In the genomic region with DNA sequence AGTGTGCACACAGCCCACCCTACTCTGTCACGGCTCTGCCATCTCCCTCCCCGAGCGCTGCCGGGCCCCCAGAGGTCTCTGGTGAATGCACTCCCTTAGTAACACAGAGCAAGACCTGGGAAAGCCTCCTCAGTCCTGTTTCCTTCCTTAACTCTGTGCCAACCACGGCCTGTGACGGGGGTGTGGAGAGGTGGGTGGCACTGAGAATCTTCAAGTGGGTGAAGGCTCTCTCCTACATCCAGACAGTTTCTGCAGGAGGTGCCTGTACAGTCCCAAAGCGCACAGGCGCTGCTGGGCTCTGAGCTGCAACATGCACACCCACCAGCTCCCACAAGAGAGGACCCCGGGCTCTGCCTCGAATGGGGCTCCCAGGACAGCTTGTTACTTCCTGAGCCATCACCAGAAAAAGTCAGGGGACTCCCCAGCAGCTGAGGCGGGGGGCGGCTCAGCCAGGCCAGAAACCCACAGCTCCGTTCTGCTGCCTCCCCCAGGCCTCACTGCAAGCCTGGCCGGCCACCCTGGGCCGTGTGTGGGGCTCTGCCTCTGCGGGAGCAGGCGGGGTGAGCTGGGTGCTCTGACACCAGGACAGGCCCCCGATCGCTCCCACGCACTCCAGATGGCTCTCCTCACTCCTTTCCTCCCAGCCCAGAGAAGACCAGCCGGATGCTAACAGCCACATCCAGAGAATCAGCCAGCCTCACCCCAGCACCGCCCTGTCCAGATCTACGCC, we compare ENCODE assay signal across 2 cellular contexts.
TF ChIP-seq lines count a peak whose summit lies in the region.

No MANE protein-coding gene starts in this region.

TF ChIP-seq in H1, 55 proteins besides CTCF, POLR2A, EP300 and RAD21:
- TF ChIP-seq RBBP5 (IDR thresholded peaks at IDR 0.05; ENCODE audit: borderline replicate concordance, low read depth, low read length) = no peak
- TF ChIP-seq SUZ12 (IDR thresholded peaks at IDR 0.05; ENCODE audit: low read length) = no peak
- TF ChIP-seq PHF8 (conservative IDR thresholded peaks at IDR 0.05; ENCODE audit: low read depth, low read length) = no peak
- TF ChIP-seq E2F6 (IDR thresholded peaks at IDR 0.05) = no peak
- TF ChIP-seq NANOG (IDR thresholded peaks at IDR 0.05; ENCODE audit: insufficient read depth, low read depth, low read length, poor library complexity, severe bottlenecking) = no peak
- no peak for TF ChIP-seq SAP30 (IDR thresholded peaks at IDR 0.05; ENCODE audit: insufficient read depth, insufficient replicate concordance, low read length)
- TF ChIP-seq, protein P1, sequence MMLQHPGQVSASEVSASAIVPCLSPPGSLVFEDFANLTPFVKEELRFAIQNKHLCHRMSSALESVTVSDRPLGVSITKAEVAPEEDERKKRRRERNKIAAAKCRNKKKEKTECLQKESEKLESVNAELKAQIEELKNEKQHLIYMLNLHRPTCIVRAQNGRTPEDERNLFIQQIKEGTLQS (IDR thresholded peaks at IDR 0.05; ENCODE audit: insufficient read depth, low read depth, low read length) = no peak
TF ChIP-seq in H1: peak in this region for 0.

TF ChIP-seq in SK-N-SH, 30 proteins besides CTCF, POLR2A, EP300 and RAD21:
- TF ChIP-seq TEAD4 (IDR thresholded peaks at IDR 0.05; ENCODE audit: borderline replicate concordance, insufficient read depth) (no peak), ZBTB33 (IDR thresholded peaks at IDR 0.05; ENCODE audit: borderline replicate concordance, low read depth) (no peak), FOXM1 (IDR thresholded peaks at IDR 0.05; ENCODE audit: low read depth) (no peak), MEF2A (IDR thresholded peaks at IDR 0.05; ENCODE audit: borderline replicate concordance, low read depth) (no peak), SMC3 (IDR thresholded peaks at IDR 0.05; ENCODE audit: low read depth, low read length) (no peak), GABPA (IDR thresholded peaks at IDR 0.05; ENCODE audit: low read depth) (no peak), TAF1 (IDR thresholded peaks at IDR 0.05; ENCODE audit: borderline replicate concordance, low read depth, low read length) (no peak), FOSL2 (IDR thresholded peaks at IDR 0.05; ENCODE audit: borderline replicate concordance, low read depth) (no peak), RCOR1 (IDR thresholded peaks at IDR 0.05; ENCODE audit: low read length) (no peak), GATA2 (CRISPR knock-in tag; IDR thresholded peaks at IDR 0.05) (no peak), SIN3A (IDR thresholded peaks at IDR 0.05; ENCODE audit: borderline replicate concordance, low read depth, low read length) (no peak), FOXJ3 (CRISPR knock-in tag; IDR thresholded peaks at IDR 0.05) (no peak), YY1 (IDR thresholded peaks at IDR 0.05; ENCODE audit: low read depth) (no peak)
- TF ChIP-seq, protein P2, sequence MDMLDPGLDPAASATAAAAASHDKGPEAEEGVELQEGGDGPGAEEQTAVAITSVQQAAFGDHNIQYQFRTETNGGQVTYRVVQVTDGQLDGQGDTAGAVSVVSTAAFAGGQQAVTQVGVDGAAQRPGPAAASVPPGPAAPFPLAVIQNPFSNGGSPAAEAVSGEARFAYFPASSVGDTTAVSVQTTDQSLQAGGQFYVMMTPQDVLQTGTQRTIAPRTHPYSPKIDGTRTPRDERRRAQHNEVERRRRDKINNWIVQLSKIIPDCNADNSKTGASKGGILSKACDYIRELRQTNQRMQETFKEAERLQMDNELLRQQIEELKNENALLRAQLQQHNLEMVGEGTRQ (IDR thresholded peaks at IDR 0.05; ENCODE audit: borderline replicate concordance, low read depth, low read length) = no peak
